Comparison of ENCODE assay signal across 10 cellular contexts in genomic region chr3:65888980-65889706, GRCh38.
DNase-seq lines count a peak whose midpoint lies in the region; ATAC-seq, FAIRE-seq and TF ChIP-seq lines count a peak whose summit lies in the region.
"Had no signal": no experiment of that assay in that cellular context is flagged by ENCODE, and none has a peak within 500 bp of the region (broad histone marks: within the 10 kb centered on the region; RNA-seq: fewer than 3 reads in every experiment).

No MANE protein-coding gene starts in this region.

- no peak overlapping the region for H3K4me3 ChIP-seq in A673 (ENCODE audit: low read depth, low read length, poor library complexity, severe bottlenecking)
- H3K4me3 ChIP-seq in mammary epithelial cell (replicated peaks in 1 of 3; ENCODE audit: insufficient read depth in 1 of 3, low read depth in 2 of 3, low read length in 3 of 3), result no peak overlapping the region
- H3K4me3 ChIP-seq in keratinocyte (ENCODE audit: control insufficient read depth in 2 of 3, extremely low read depth in 1 of 3, insufficient read depth in 2 of 3, low read depth in 1 of 3, low read length in 3 of 3), result peak overlapping the region in 1 of 3 experiments; percentile 23
- H3K4me3 ChIP-seq: BLaER1 treated with 17β-estradiol and CSF1 and Interleukin-3, amounts not matched to agents 10 nM and 100 nM had no signal

- CTCF ChIA-PET in A673 (lab: Charles Lee), result no interaction called here
- CTCF ChIA-PET in mammary epithelial cell (lab: Charles Lee; ENCODE audit: low non-redundant PET), result no interaction called here

- H2AFZ ChIP-seq in mammary epithelial cell (ENCODE audit: low read depth, low read length) (peak overlapping the region; percentile 47), keratinocyte (ENCODE audit: control insufficient read depth, low read length) (no peak overlapping the region)

- intact Hi-C loops in A673 (cut with micrococcal nuclease; ENCODE audit: unreplicated experiment) (no loop called here), mammary epithelial cell (cut with micrococcal nuclease) (no loop called here)

- ATAC-seq in GM21526 (IDR thresholded peaks at IDR 0.05; ENCODE audit: low FRiP score, unreplicated experiment), result no peak

- H3K27ac ChIP-seq in A673 (ENCODE audit: low read depth, low read length, poor library complexity, severe bottlenecking) (peak overlapping the region; percentile 59), mammary epithelial cell (ENCODE audit: insufficient read depth, low read depth, low read length) (peak overlapping the region; percentile 71), keratinocyte (ENCODE audit: control insufficient read depth, insufficient read depth, low read length) (peak overlapping the region; percentile 72)
- H3K27ac ChIP-seq: BLaER1 treated with 17β-estradiol and CSF1 and Interleukin-3, amounts not matched to agents 10 nM and 100 nM had no signal

- peak overlapping the region; percentile 68 for H3K4me2 ChIP-seq in mammary epithelial cell (ENCODE audit: insufficient read depth, low read depth, low read length)
- H3K4me2 ChIP-seq in keratinocyte (ENCODE audit: control insufficient read depth, extremely low read depth, insufficient read depth, low read depth, low read length), result peak overlapping the region; percentile 64
- H3K4me2 ChIP-seq: BLaER1 treated with 17β-estradiol and CSF1 and Interleukin-3, amounts not matched to agents 10 nM and 100 nM had no signal

- no peaks in the 10 kb centered on the region for H3K9me1 ChIP-seq in keratinocyte (ENCODE audit: control insufficient read depth, extremely low read depth, insufficient read depth, low read length)

- BruUV-seq in A673 (replicated peaks; lab: Mats Ljungman, UMichigan), result no TSS peak
- no TSS peak for BruUV-seq in mammary epithelial cell (replicated peaks; lab: Mats Ljungman, UMichigan)

- in situ Hi-C loops in mammary epithelial cell (cut with MboI; ENCODE audit: low sequenced_read_pairs in 2 of 2), result no loop called here

- H4K20me1 ChIP-seq in mammary epithelial cell (ENCODE audit: insufficient read depth, low read length) (no peaks in the 10 kb centered on the region), keratinocyte (ENCODE audit: control insufficient read depth, extremely low read depth, insufficient read depth, low read length) (no peaks in the 10 kb centered on the region)
- H4K20me1 ChIP-seq: BLaER1 treated with 17β-estradiol and CSF1 and Interleukin-3, amounts not matched to agents 10 nM and 100 nM had no signal

- H3K27me3 ChIP-seq in A673 (replicated peaks; ENCODE audit: insufficient read depth, low read depth, low read length, poor library complexity) (no peaks in the 10 kb centered on the region), mammary epithelial cell (ENCODE audit: insufficient read depth, low read length) (no peaks in the 10 kb centered on the region), keratinocyte (ENCODE audit: control insufficient read depth, extremely low read depth, insufficient read depth, low read length) (no peaks in the 10 kb centered on the region)
- H3K27me3 ChIP-seq: BLaER1 treated with 17β-estradiol and CSF1 and Interleukin-3, amounts not matched to agents 10 nM and 100 nM had no signal

- H3K36me3 ChIP-seq in A673 (ENCODE audit: insufficient read depth, low read length, poor library complexity, severe bottlenecking) (no peaks in the 10 kb centered on the region), mammary epithelial cell (ENCODE audit: insufficient read depth, low read length) (no peaks in the 10 kb centered on the region), keratinocyte (ENCODE audit: control insufficient read depth in 2 of 2, extremely low read depth in 1 of 2, insufficient read depth in 2 of 2, low read length in 2 of 2) (no peaks in the 10 kb centered on the region)
- H3K36me3 ChIP-seq: BLaER1 treated with 17β-estradiol and CSF1 and Interleukin-3, amounts not matched to agents 10 nM and 100 nM had no signal

- peak; percentile 70 for DNase-seq in A673 (ENCODE audit: low spot score)
- DNase-seq in HT1080 (ENCODE audit: low read depth), result peak; percentile 93
- peak; percentile 84 for DNase-seq in mammary epithelial cell
- peak; percentile 28 for DNase-seq in keratinocyte (ENCODE audit: low read depth, low spot score)
- no peak for DNase-seq in NCI-H510A treated with DMSO at 0.1 percent for 48 hours (lab: John Stamatoyannopoulos, UW)
- no peak for DNase-seq in RPMI8226
- no peak for DNase-seq in activated naive CD4-positive, alpha-beta T cell treated with anti-CD3 and anti-CD28 coated beads, Interleukin-2, amount 50 U/mL, for 16 hours
- DNase-seq: activated naive CD4-positive, alpha-beta T cell treated with anti-CD3 and anti-CD28 coated beads, Interleukin-2, amount 10 ng/mL, durations not matched to agents 7 days and 5 days had no signal

- 28% methylated on average over 4 of the region's 4 CpGs for WGBS in mammary epithelial cell (ENCODE audit: low coverage, missing lambda C conversion rate)

- no peaks in the 10 kb centered on the region for H3K9me3 ChIP-seq in A673 (ENCODE audit: low read depth, low read length, poor library complexity, severe bottlenecking)
- no peaks in the 10 kb centered on the region for H3K9me3 ChIP-seq in mammary epithelial cell (replicated peaks; ENCODE audit: insufficient read depth, low read length)
- H3K9me3 ChIP-seq in keratinocyte (ENCODE audit: control insufficient read depth, low read depth, low read length), result no peaks in the 10 kb centered on the region

- FAIRE-seq in keratinocyte (lab: Jason Lieb, UNC), result peak; percentile 87

- no peak for TF ChIP-seq CTCF in A673 (conservative IDR thresholded peaks at IDR 0.05; ENCODE audit: low read depth, low read length)
- TF ChIP-seq CTCF in mammary epithelial cell (conservative IDR thresholded peaks at IDR 0.05 in 1 of 2, IDR thresholded peaks at IDR 0.05 in 1 of 2; ENCODE audit: extremely low read depth in 1 of 2, insufficient read depth in 1 of 2, low read depth in 1 of 2, low read length in 2 of 2), result no peak
- TF ChIP-seq CTCF in keratinocyte (optimal IDR thresholded peaks at IDR 0.05 in 1 of 3, IDR thresholded peaks at IDR 0.05 in 1 of 3, conservative IDR thresholded peaks at IDR 0.05 in 1 of 3; ENCODE audit: extremely low read depth in 1 of 3, insufficient read depth in 2 of 3, low read length in 3 of 3), result no peak

- POLR2A ChIA-PET in A673 (lab: Charles Lee; ENCODE audit: low non-redundant PET), result no interaction called here

- dilution Hi-C loops in mammary epithelial cell (cut with HindIII; ENCODE audit: low sequenced_read_pairs) (no loop called here), keratinocyte (cut with MboI; ENCODE audit: extremely low pct_ligation_motif_present, low sequenced_read_pairs) (no loop called here)

- H3K9ac ChIP-seq in mammary epithelial cell (ENCODE audit: insufficient read depth, low read length), result no peak overlapping the region
- peak overlapping the region; percentile 29 for H3K9ac ChIP-seq in keratinocyte (ENCODE audit: control insufficient read depth, extremely low read depth, insufficient read depth, low read length)
- H3K9ac ChIP-seq: BLaER1 treated with 17β-estradiol and CSF1 and Interleukin-3, amounts not matched to agents 10 nM and 100 nM had no signal

- H3K4me1 ChIP-seq in A673 (ENCODE audit: insufficient read depth, low read length, poor library complexity, severe bottlenecking), result peaks cover 5% of the 10 kb centered on the region
- peaks cover 13% of the 10 kb centered on the region for H3K4me1 ChIP-seq in mammary epithelial cell (ENCODE audit: insufficient read depth, low read length)
- H3K4me1 ChIP-seq in keratinocyte (ENCODE audit: control insufficient read depth, extremely low read depth, insufficient read depth, low read length), result peaks cover 24% of the 10 kb centered on the region
- H3K4me1 ChIP-seq: BLaER1 treated with 17β-estradiol and CSF1 and Interleukin-3, amounts not matched to agents 10 nM and 100 nM had no signal

- H3K79me2 ChIP-seq in mammary epithelial cell (ENCODE audit: insufficient read depth, low read length) (peaks cover 29% of the 10 kb centered on the region), keratinocyte (ENCODE audit: control insufficient read depth, insufficient read depth, low read length) (peaks cover 12% of the 10 kb centered on the region)

Comparison
In these comparisons a context has a peak if more than half of its experiments do, and no peak if none do; other contexts are left out.
1. DNase-seq: peak in A673 (single experiment), HT1080 (single experiment), mammary epithelial cell (single experiment) and keratinocyte (single experiment); none in NCI-H510A treated with DMSO at 0.1 percent for 48 hours (single experiment), RPMI8226 (single experiment) and activated naive CD4-positive, alpha-beta T cell treated with anti-CD3 and anti-CD28 coated beads, Interleukin-2, amount 50 U/mL, for 16 hours (single experiment).
2. Peak in every context shown above with its lines, with median percentiles within 50 percentile points of each other: H3K27ac ChIP-seq.